ENCODE assay signal across 1 cellular context in the genomic region with DNA sequence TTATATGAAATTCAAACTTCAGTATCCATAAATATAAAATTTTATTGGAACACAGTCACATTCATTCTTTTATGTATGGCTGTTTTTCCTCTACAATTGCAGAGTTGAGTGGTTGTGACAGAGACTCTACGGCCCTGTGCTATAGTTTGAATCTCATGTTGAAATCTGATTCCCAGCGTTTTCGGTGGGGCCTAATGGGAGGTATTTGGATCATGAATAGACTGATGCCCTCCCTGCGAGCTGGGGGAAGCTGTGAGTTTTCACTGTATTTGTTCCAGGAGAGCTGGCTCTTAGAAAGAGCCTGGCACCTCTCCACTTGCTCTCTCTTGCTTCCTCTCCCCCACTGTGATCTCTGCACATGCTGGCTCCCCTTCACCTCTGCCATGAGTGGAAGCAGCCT.
TF ChIP-seq lines count a peak whose summit lies in the region.

No MANE protein-coding gene starts in this region.

TF ChIP-seq in H1, 55 proteins besides CTCF, POLR2A, EP300 and RAD21:
- TF ChIP-seq SP2 (IDR thresholded peaks at IDR 0.05; ENCODE audit: low read length): no peak
- TF ChIP-seq POLR2AphosphoS5 (IDR thresholded peaks at IDR 0.05; ENCODE audit: low read depth, low read length): no peak
- no peak for TF ChIP-seq CBX5 (IDR thresholded peaks at IDR 0.05; ENCODE audit: low read depth, low read length)
- TF ChIP-seq TBP (IDR thresholded peaks at IDR 0.05; ENCODE audit: low read depth, low read length): no peak
- no peak for TF ChIP-seq RNF2 (IDR thresholded peaks at IDR 0.05; ENCODE audit: borderline replicate concordance, low read depth, low read length, missing control alignments, poor library complexity, severe bottlenecking)
- TF ChIP-seq, protein P1, sequence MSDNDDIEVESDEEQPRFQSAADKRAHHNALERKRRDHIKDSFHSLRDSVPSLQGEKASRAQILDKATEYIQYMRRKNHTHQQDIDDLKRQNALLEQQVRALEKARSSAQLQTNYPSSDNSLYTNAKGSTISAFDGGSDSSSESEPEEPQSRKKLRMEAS (IDR thresholded peaks at IDR 0.05): no peak
- TF ChIP-seq SAP30 (IDR thresholded peaks at IDR 0.05; ENCODE audit: insufficient read depth, insufficient replicate concordance, low read length): no peak
- TF ChIP-seq CHD7 (IDR thresholded peaks at IDR 0.05; ENCODE audit: insufficient replicate concordance, low read length): no peak
- TF ChIP-seq YY1 (IDR thresholded peaks at IDR 0.05; ENCODE audit: low read depth, low read length): no peak
- no peak for TF ChIP-seq TEAD4 (IDR thresholded peaks at IDR 0.05; ENCODE audit: low read depth, low read length)
- TF ChIP-seq SIX5 (IDR thresholded peaks at IDR 0.05; ENCODE audit: low read depth, low read length): no peak
- no peak for TF ChIP-seq RFX5 (IDR thresholded peaks at IDR 0.05; ENCODE audit: borderline replicate concordance, low read depth, low read length)
- no peak for TF ChIP-seq NANOG (IDR thresholded peaks at IDR 0.05; ENCODE audit: insufficient read depth, low read depth, low read length, poor library complexity, severe bottlenecking)
- TF ChIP-seq RBBP5 (IDR thresholded peaks at IDR 0.05; ENCODE audit: borderline replicate concordance, low read depth, low read length): no peak
- TF ChIP-seq EGR1 (IDR thresholded peaks at IDR 0.05; ENCODE audit: borderline replicate concordance, low read depth, low read length): no peak
- no peak for TF ChIP-seq NRF1 (IDR thresholded peaks at IDR 0.05; ENCODE audit: low read depth, low read length)
